Comparison of ENCODE assay signal across 9 cellular contexts in the genomic region with DNA sequence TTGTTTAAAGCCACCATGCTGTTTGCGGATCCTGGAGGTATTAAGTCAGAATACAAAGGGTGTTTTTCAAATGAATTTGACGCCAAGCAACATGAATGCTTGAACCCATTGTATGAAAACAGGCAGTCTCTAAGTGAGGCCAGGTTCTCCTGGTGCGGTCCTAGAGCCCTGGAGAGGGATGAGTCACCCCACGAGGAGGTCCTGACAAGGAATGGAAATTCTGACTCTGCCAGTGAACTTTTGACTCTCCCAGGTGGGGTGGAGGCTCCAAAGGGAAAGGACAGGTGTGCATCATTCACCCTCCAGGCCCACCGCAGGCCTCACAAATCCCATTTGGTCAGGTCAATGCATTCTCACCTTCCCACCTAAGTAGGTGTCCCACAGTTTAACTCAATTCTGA. TPM values are rescaled to one million over a fixed set of nuclear protein-coding genes. Genes with fewer than 3 reads are reported as not detected.
DNase-seq lines count a peak whose midpoint lies in the region; ATAC-seq and TF ChIP-seq lines count a peak whose summit lies in the region.
"Had no signal": no experiment of that assay in that cellular context is flagged by ENCODE, and none has a peak within 500 bp of the region (broad histone marks: within the 10 kb centered on the region; RNA-seq: fewer than 3 reads in every experiment).

No MANE protein-coding gene starts in this region.

- peak in 1 of 10 experiments; percentile 6 for DNase-seq in CD4-positive, alpha-beta T cell
- peak; percentile 53 to 60 for DNase-seq in NCI-H526 (lab: John Stamatoyannopoulos, UW)
- DNase-seq in astrocyte of the spinal cord (ENCODE audit: low read depth, low spot score) = peak; percentile 37
- no peak for DNase-seq in mesothelial cell of epicardium (ENCODE audit: low spot score in 2 of 2, unreplicated experiment in 2 of 2)
- DNase-seq in NCI-H2107 (lab: John Stamatoyannopoulos, UW) = no peak
- no peak for DNase-seq in natural killer cell treated with Interleukin-12 subunit alpha and Interleukin-12 subunit beta and Interleukin-15 and Interleukin-18, amount 100 ng/mL, for 72 hours (ENCODE audit: low spot score)
- DNase-seq in NCI-H128 (lab: John Stamatoyannopoulos, UW; ENCODE audit: unreplicated experiment) = no peak
- DNase-seq: dermis blood vessel endothelial cell had no signal

- H3K27me3 ChIP-seq in CD4-positive, alpha-beta T cell (ENCODE audit: control insufficient read depth, insufficient read depth, low read length) = no peaks in the 10 kb centered on the region

- no peaks in the 10 kb centered on the region for H3K27me3 Mint-ChIP-seq in CD4-positive, alpha-beta T cell
- no peaks in the 10 kb centered on the region for H3K27me3 Mint-ChIP-seq in mesothelial cell of epicardium (ENCODE audit: low read depth)
- H3K27me3 Mint-ChIP-seq in natural killer cell treated with Interleukin-12 subunit alpha and Interleukin-12 subunit beta and Interleukin-15 and Interleukin-18, amount 100 ng/mL, for 72 hours = peaks cover 16% of the 10 kb centered on the region in 2 donors

- CTCF ChIA-PET in CD4-positive, alpha-beta T cell (lab: Charles Lee) = interaction anchor here (0.7 to 1.4 kb wide), 3 partner anchors 10 to 113 kb away, joined by 3 to 4 read pairs (median 3); no protein-coding TSS in a partner anchor

- ATAC-seq in CD4-positive, alpha-beta T cell (ENCODE audit: poor library complexity) = peak; percentile 14
- no peak for ATAC-seq in GM18909 (IDR thresholded peaks at IDR 0.05; ENCODE audit: poor library complexity, unreplicated experiment)
- ATAC-seq in natural killer cell treated with Interleukin-12 subunit alpha and Interleukin-12 subunit beta and Interleukin-15 and Interleukin-18, amount 100 ng/mL, for 72 hours = no peak

- no peak for TF ChIP-seq CTCF in CD4-positive, alpha-beta T cell (IDR thresholded peaks at IDR 0.05)
- TF ChIP-seq CTCF in astrocyte of the spinal cord (IDR thresholded peaks at IDR 0.05; ENCODE audit: low read depth, low read length) (no peak), mesothelial cell of epicardium (IDR thresholded peaks at IDR 0.05; ENCODE audit: unreplicated experiment) (no peak)

- H3K4me3 Mint-ChIP-seq in CD4-positive, alpha-beta T cell = peak overlapping the region; percentile 71
- H3K4me3 Mint-ChIP-seq in mesothelial cell of epicardium = peak overlapping the region; percentile 66
- H3K4me3 Mint-ChIP-seq in natural killer cell treated with Interleukin-12 subunit alpha and Interleukin-12 subunit beta and Interleukin-15 and Interleukin-18, amount 100 ng/mL, for 72 hours = no peak overlapping the region

- POLR2A ChIA-PET in CD4-positive, alpha-beta T cell (lab: Charles Lee) = interaction anchor here (1.2 to 1.9 kb wide), 2 partner anchors 43 to 63 kb away, joined by 3 to 5 read pairs; no protein-coding TSS in a partner anchor

- peaks cover 34% of the 10 kb centered on the region for H3K4me1 Mint-ChIP-seq in CD4-positive, alpha-beta T cell (ENCODE audit: low read depth)
- peaks cover 41% of the 10 kb centered on the region for H3K4me1 Mint-ChIP-seq in mesothelial cell of epicardium
- H3K4me1 Mint-ChIP-seq in natural killer cell treated with Interleukin-12 subunit alpha and Interleukin-12 subunit beta and Interleukin-15 and Interleukin-18, amount 100 ng/mL, for 72 hours (ENCODE audit: low read depth in 2 of 2) = peaks cover 4 to 10% of the 10 kb centered on the region in 2 donors

- H3K9me3 Mint-ChIP-seq in CD4-positive, alpha-beta T cell = no peaks in the 10 kb centered on the region
- no peaks in the 10 kb centered on the region for H3K9me3 Mint-ChIP-seq in mesothelial cell of epicardium
- H3K9me3 Mint-ChIP-seq in natural killer cell treated with Interleukin-12 subunit alpha and Interleukin-12 subunit beta and Interleukin-15 and Interleukin-18, amount 100 ng/mL, for 72 hours = no peaks in the 10 kb centered on the region

- no peak overlapping the region for H3K4me3 ChIP-seq in astrocyte of the spinal cord (ENCODE audit: low read depth, low read length)

- H3K9me3 ChIP-seq in CD4-positive, alpha-beta T cell (ENCODE audit: control insufficient read depth, low read length) = no peaks in the 10 kb centered on the region

- no peak overlapping the region for H3K27ac ChIP-seq in CD4-positive, alpha-beta T cell (ENCODE audit: low read depth, low read length)

- intact Hi-C loops in CD4-positive, alpha-beta T cell (cut with DNase I, micrococcal nuclease) = loop anchor here in 1 of 2 experiments (5.0 kb wide), 1 partner anchor 53 kb away; no protein-coding TSS in a partner anchor

- in situ Hi-C loops in astrocyte of the spinal cord (cut with HindIII; ENCODE audit: low sequenced_read_pairs) = no loop called here

- H3K36me3 Mint-ChIP-seq in CD4-positive, alpha-beta T cell (ENCODE audit: low read depth) = no peaks in the 10 kb centered on the region
- peaks cover 2% of the 10 kb centered on the region for H3K36me3 Mint-ChIP-seq in mesothelial cell of epicardium
- no peaks in the 10 kb centered on the region for H3K36me3 Mint-ChIP-seq in natural killer cell treated with Interleukin-12 subunit alpha and Interleukin-12 subunit beta and Interleukin-15 and Interleukin-18, amount 100 ng/mL, for 72 hours

- peak overlapping the region; percentile 83 for H3K27ac Mint-ChIP-seq in CD4-positive, alpha-beta T cell
- H3K27ac Mint-ChIP-seq in mesothelial cell of epicardium = no peak overlapping the region
- H3K27ac Mint-ChIP-seq in natural killer cell treated with Interleukin-12 subunit alpha and Interleukin-12 subunit beta and Interleukin-15 and Interleukin-18, amount 100 ng/mL, for 72 hours = no peak overlapping the region

RNA-seq across cellular contexts. Expression of a gene that starts 1.5 kb away (rescaled TPM):
- 1 to 10 TPM; 1.9 to 3.4 TPM for total RNA-seq in CD4-positive, alpha-beta T cell
- total RNA-seq in mesothelial cell of epicardium = 47.3 to 50.1 TPM (median 48.8 TPM) in 3 replicates
- not detected for total RNA-seq in natural killer cell treated with Interleukin-12 subunit alpha and Interleukin-12 subunit beta and Interleukin-15 and Interleukin-18, amount 100 ng/mL, for 72 hours

Comparison
In these comparisons a context has a peak if more than half of its experiments do, and no peak if none do; other contexts are left out.
1. DNase-seq: peak in NCI-H526 (2 of 2) and astrocyte of the spinal cord (single experiment); none in mesothelial cell of epicardium (0 of 2), NCI-H2107 (single experiment), natural killer cell treated with Interleukin-12 subunit alpha and Interleukin-12 subunit beta and Interleukin-15 and Interleukin-18, amount 100 ng/mL, for 72 hours (single experiment) and NCI-H128 (single experiment).
2. RNA of a gene that starts 1.5 kb away (total RNA-seq): 47.3 to 50.1 TPM in mesothelial cell of epicardium; 1.9 to 3.4 TPM in CD4-positive, alpha-beta T cell and not detected in natural killer cell treated with Interleukin-12 subunit alpha and Interleukin-12 subunit beta and Interleukin-15 and Interleukin-18, amount 100 ng/mL, for 72 hours; every median in the first group is over 10 times any median in the second.